In genomic region chr10:86113044-86113443, GRCh38 we compare ENCODE assay signal across 22 cellular contexts.
"Had no signal": no experiment of that assay in that cellular context is flagged by ENCODE, and none has a peak within 500 bp of the region (broad histone marks: within the 10 kb centered on the region; RNA-seq: fewer than 3 reads in every experiment).

No MANE protein-coding gene starts in this region.

- H3K4me1 ChIP-seq: adrenal gland had no signal

- DNase-seq: activated B cell treated with CpG ODN at 0.5 μM for 24 hours; activated CD4-positive, alpha-beta T cell treated with anti-CD3 and anti-CD28 coated beads for 1 hour; activated CD4-positive, alpha-beta T cell treated with anti-CD3 and anti-CD28 coated beads, Interleukin-2, amount 10 ng/mL, durations not matched to agents 24 days and 14 days; activated CD4-positive, alpha-beta T cell treated with anti-CD3 and anti-CD28 coated beads, Interleukin-2, amount 50 U/mL, for 48 hours; activated naive CD4-positive, alpha-beta T cell treated with anti-CD3 and anti-CD28 coated beads, Interleukin-2, amount 50 U/mL, for 16 hours; activated naive CD8-positive, alpha-beta T cell treated with anti-CD3 and anti-CD28 coated beads, Interleukin-2, amount 10 ng/mL, durations not matched to agents 7 days and 5 days; activated T-cell treated with anti-CD3 and anti-CD28 coated beads for 4 hours; activated T-cell treated with anti-CD3 and anti-CD28 coated beads, Interleukin-2, amount 50 U/mL, for 48 hours; adrenal gland; caudate nucleus; KBM-7; NCI-H1105; NCI-H1436; NCI-H187; NCI-H2081 treated with DMSO at 0.1 percent for 48 hours; NCI-H446; NCI-H524; T-cell; T-helper 2 cell; T1000 had no signal

- H3K27ac ChIP-seq: adrenal gland, SK-N-MC had no signal

- H3K9me3 ChIP-seq: adrenal gland had no signal

- H3K27me3 ChIP-seq: adrenal gland had no signal

- H3K4me3 ChIP-seq: adrenal gland, SK-N-MC had no signal

- ATAC-seq: activated T-helper 17 cell treated with anti-CD3 and anti-CD28 coated beads, Interleukin-2, amount 50 U/mL, for 72 hours had no signal

- H3K36me3 ChIP-seq: adrenal gland had no signal
